In the genomic region with DNA sequence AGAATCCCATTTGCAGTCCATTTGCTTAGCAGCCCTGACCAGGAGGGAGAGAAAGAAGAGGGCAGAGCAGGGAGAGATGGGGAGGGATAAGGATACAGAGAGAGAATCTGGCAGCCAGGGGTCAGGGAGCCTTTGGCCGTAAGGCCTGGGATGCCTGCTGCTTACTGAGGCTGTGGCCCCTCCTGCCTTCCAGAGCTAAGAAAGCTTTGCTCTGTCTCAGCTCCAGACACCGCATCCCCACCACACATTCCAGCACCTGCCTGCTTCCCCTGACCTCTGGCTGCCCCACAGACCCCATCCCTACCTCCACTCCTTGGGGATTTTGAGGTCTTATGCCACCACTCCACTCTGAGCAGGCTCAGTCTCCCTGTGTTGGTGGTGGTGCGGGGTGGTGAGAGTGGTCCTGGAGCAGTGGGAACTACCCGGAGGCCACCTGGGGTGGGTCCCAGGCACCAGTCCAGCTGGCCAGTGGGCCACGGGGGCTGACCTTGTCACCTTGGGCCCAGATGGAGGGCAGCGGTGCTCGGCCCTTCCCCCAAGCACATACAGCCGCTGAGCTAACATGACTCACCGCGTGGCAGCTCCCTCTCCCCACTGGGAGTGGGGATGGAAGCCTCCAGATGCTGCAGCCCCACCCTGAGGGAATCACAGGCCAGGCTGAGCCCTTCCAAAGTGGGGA, we compare ENCODE assay signal across 8 cellular contexts. TPM values are rescaled to one million over a fixed set of nuclear protein-coding genes. Genes with fewer than 3 reads are reported as not detected.
DNase-seq lines count a peak whose midpoint lies in the region; ATAC-seq, FAIRE-seq and TF ChIP-seq lines count a peak whose summit lies in the region.

No MANE protein-coding gene starts in this region.

- H3K4me1 ChIP-seq in adrenal gland (replicated peaks in 1 of 2) (peaks cover 58 to 68% of the 10 kb centered on the region in 2 donors), gastrocnemius medialis (peaks cover 25 to 26% of the 10 kb centered on the region in 2 donors), ascending aorta (peaks cover 10 to 34% of the 10 kb centered on the region in 2 donors)

- ATAC-seq in gastrocnemius medialis (peak; percentile 37 to 43), GM21786 (IDR thresholded peaks at IDR 0.05; ENCODE audit: unreplicated experiment) (no peak)

- H3K36me3 ChIP-seq in adrenal gland (replicated peaks in 1 of 2) (no peaks in the 10 kb centered on the region), gastrocnemius medialis (no peaks in the 10 kb centered on the region), ascending aorta (no peaks in the 10 kb centered on the region)

- H3K4me3 ChIP-seq in adrenal gland (no peak overlapping the region), gastrocnemius medialis (no peak overlapping the region), ascending aorta (no peak overlapping the region)

- in situ Hi-C loops in gastrocnemius medialis (cut with MboI; ENCODE audit: low sequenced_read_pairs in 4 of 4): no loop called here

- H3K27me3 ChIP-seq in adrenal gland (no peaks in the 10 kb centered on the region), gastrocnemius medialis (no peaks in the 10 kb centered on the region), ascending aorta (no peaks in the 10 kb centered on the region)

- TF ChIP-seq POLR2A in GM12891 (IDR thresholded peaks at IDR 0.05; ENCODE audit: low read depth, low read length) (no peak), adrenal gland (IDR thresholded peaks at IDR 0.05) (no peak), gastrocnemius medialis (IDR thresholded peaks at IDR 0.05) (no peak)

- H3K27ac ChIP-seq in adrenal gland (peak overlapping the region; percentile 36 to 87 (median 66)), gastrocnemius medialis (no peak overlapping the region), ascending aorta (no peak overlapping the region)

- 35 to 64% (median 42%) methylated on average over 2 to 10 of the region's 10 CpGs for WGBS in adrenal gland, 4 donors

- DNase-seq in GM12891 (ENCODE audit: insufficient read length, low spot score) (no peak), adrenal gland (peak in 5 of 7 donors; percentile 57 to 79 (median 73)), hepatic stellate cell (ENCODE audit: low spot score) (peak; percentile 94), gastrocnemius medialis (no peak), ascending aorta (ENCODE audit: low spot score in 2 of 2) (no peak), UCSD-AML1 (lab: John Stamatoyannopoulos, UW; ENCODE audit: unreplicated experiment) (no peak), DMS153 (lab: John Stamatoyannopoulos, UW) (no peak)

- peak; percentile 33 for FAIRE-seq in GM12891 (lab: Jason Lieb, UNC)

- intact Hi-C loops in adrenal gland (cut with DNase I) (no loop called here), gastrocnemius medialis (cut with DNase I; ENCODE audit: low total_unique reads) (loop anchor here (5.0 kb wide), 1 partner anchor 42 kb away; no protein-coding TSS in a partner anchor), ascending aorta (cut with DNase I) (no loop called here)

- TF ChIP-seq CTCF in adrenal gland (IDR thresholded peaks at IDR 0.05) (no peak), gastrocnemius medialis (IDR thresholded peaks at IDR 0.05 in 4 of 5, conservative IDR thresholded peaks at IDR 0.05 in 1 of 5) (no peak), ascending aorta (IDR thresholded peaks at IDR 0.05) (no peak)

- H3K9me3 ChIP-seq in adrenal gland (replicated peaks in 1 of 3): no peaks in the 10 kb centered on the region
- no peaks in the 10 kb centered on the region for H3K9me3 ChIP-seq in gastrocnemius medialis
- H3K9me3 ChIP-seq in ascending aorta: no peaks in the 10 kb centered on the region

TF ChIP-seq in GM12891, 5 proteins besides CTCF, POLR2A, EP300 and RAD21:
- TF ChIP-seq PAX5 (IDR thresholded peaks at IDR 0.05; ENCODE audit: insufficient read depth, low read length, severe bottlenecking) (no peak), TAF1 (IDR thresholded peaks at IDR 0.05; ENCODE audit: low read depth, low read length) (no peak), SPI1 (IDR thresholded peaks at IDR 0.05; ENCODE audit: low read depth, low read length) (no peak), POU2F2 (IDR thresholded peaks at IDR 0.05; ENCODE audit: low read depth, low read length) (no peak), POLR2AphosphoS5 (IDR thresholded peaks at IDR 0.05; ENCODE audit: low read depth, low read length) (no peak)

RNA-seq across cellular contexts. Expression of a gene that starts 58.3 kb away (rescaled TPM):
- polyA plus RNA-seq in GM12891 (2012; ENCODE audit: low read depth, missing spikeins): 7.1 TPM
- total RNA-seq in adrenal gland (10 to 100 TPM; 14.7 to 37.3 (median 28.1) TPM), gastrocnemius medialis (1 to 10 TPM; 2.1 to 6.7 (median 4.3) TPM), ascending aorta (24.7 TPM)
- 10 to 100 TPM in 2 of 3 donors, 1 to 10 TPM in 1; 4.2 to 31.2 (median 14.6) TPM for polyA plus RNA-seq in adrenal gland

Comparison
In these comparisons a context has a peak if more than half of its experiments do, and no peak if none do; other contexts are left out.
1. DNase-seq: peak in adrenal gland (5 of 7) and hepatic stellate cell (single experiment); none in GM12891 (single experiment), gastrocnemius medialis (0 of 2), ascending aorta (0 of 2), UCSD-AML1 (single experiment) and DMS153 (single experiment).
2. H3K27ac ChIP-seq: peak in adrenal gland (5 of 5); none in gastrocnemius medialis (0 of 4) and ascending aorta (0 of 2).